In genomic region chr1:110282395-110282794, GRCh38 we compare ENCODE assay signal across 26 cellular contexts.
"Had no signal": no experiment of that assay in that cellular context is flagged by ENCODE, and none has a peak within 500 bp of the region (broad histone marks: within the 10 kb centered on the region; RNA-seq: fewer than 3 reads in every experiment).

No MANE protein-coding gene starts in this region.

- DNase-seq: activated CD4-positive, alpha-beta T cell treated with anti-CD3 and anti-CD28 coated beads for 4 hours; activated CD4-positive, alpha-beta T cell treated with anti-CD3 and anti-CD28 coated beads, Interleukin-2, amount 50 U/mL, for 4 hours; activated gamma-delta T cell; activated naive CD4-positive, alpha-beta T cell treated with anti-CD3 and anti-CD28 coated beads, Interleukin-2, amount 10 ng/mL, durations not matched to agents 7 days and 5 days; activated T-cell treated with anti-CD3 and anti-CD28 coated beads, Interleukin-2, amount 50 U/mL, for 1 hour; amniotic stem cell; brain microvascular endothelial cell; cortex of kidney; effector memory CD8-positive, alpha-beta T cell; erythroblast; head of caudate nucleus; hippocampal formation; kidney; left colon; mammary epithelial cell; naive B cell; ovary; psoas muscle; stimulated activated CD4-positive, alpha-beta T cell treated with anti-CD3 and anti-CD28 coated beads, Interleukin-1b, Interleukin-23, amount 100 ng/mL, for 48 hours; stimulated activated naive CD4-positive, alpha-beta T cell; T-helper 9 cell had no signal

- H3K27ac ChIP-seq: brain microvascular endothelial cell, gastroesophageal sphincter, ovary, psoas muscle, suprapubic skin, tibial nerve, VCaP had no signal

- H3K27me3 ChIP-seq: brain microvascular endothelial cell, gastroesophageal sphincter, ovary, tibial nerve had no signal

- H3K4me1 ChIP-seq: gastroesophageal sphincter, suprapubic skin, tibial nerve had no signal

- H3K4me3 ChIP-seq: gastroesophageal sphincter, ovary, psoas muscle, smooth muscle cell, suprapubic skin, tibial nerve had no signal

- H3K36me3 ChIP-seq: brain microvascular endothelial cell, gastroesophageal sphincter, ovary, suprapubic skin, tibial nerve had no signal

- H3K9me3 ChIP-seq: gastroesophageal sphincter, ovary, psoas muscle, suprapubic skin, tibial nerve had no signal
